In genomic region chr3:193836918-193837317, GRCh38 we compare ENCODE assay signal across 25 cellular contexts.
"Had no signal": no experiment of that assay in that cellular context is flagged by ENCODE, and none has a peak within 500 bp of the region (broad histone marks: within the 10 kb centered on the region; RNA-seq: fewer than 3 reads in every experiment).

No MANE protein-coding gene starts in this region.

- H3K27me3 ChIP-seq: ascending aorta, cardiac muscle cell, neural progenitor cell, upper lobe of left lung had no signal

- H3K27ac Mint-ChIP-seq: activated naive CD4-positive, alpha-beta T cell treated with anti-CD3 and anti-CD28 coated beads for 36 hours; activated naive CD8-positive, alpha-beta T cell treated with anti-CD3 and anti-CD28 coated beads, Interleukin-2, amount 10 ng/mL, durations not matched to agents 7 days and 5 days; activated T-helper 1 cell treated with anti-CD3 and anti-CD28 coated beads, Interleukin-12 subunit alpha, Interleukin-12 subunit beta, Interleukin-2, Interleukin-4 antibody, amounts not matched to agents 30 ng/mL and 10 ng/mL and 1 ng/mL, durations not matched to agents 14 hours and 24 hours and 36 hours; immature natural killer cell; memory B cell; natural killer cell; neural progenitor cell had no signal

- H3K4me1 Mint-ChIP-seq: activated naive CD8-positive, alpha-beta T cell treated with anti-CD3 and anti-CD28 coated beads, Interleukin-2, amount 10 ng/mL, durations not matched to agents 7 days and 5 days; immature natural killer cell; natural killer cell had no signal

- H3K9me3 ChIP-seq: ascending aorta, upper lobe of left lung had no signal

- DNase-seq: activated CD4-positive, alpha-beta T cell treated with anti-CD3 and anti-CD28 coated beads for 48 hours; activated CD4-positive, alpha-beta T cell treated with anti-CD3 and anti-CD28 coated beads, Interleukin-2, amount 50 U/mL, for 48 hours; activated CD4-positive, CD25-positive, alpha-beta regulatory T cell; activated CD8-positive, alpha-beta memory T cell treated with anti-CD3 and anti-CD28 coated beads for 24 hours; activated effector memory CD4-positive, alpha-beta T cell treated with anti-CD3 and anti-CD28 coated beads, Interleukin-2, amount 50 U/mL, for 16 hours; activated naive CD4-positive, alpha-beta T cell treated with anti-CD3 and anti-CD28 coated beads for 36 hours; activated naive CD8-positive, alpha-beta T cell treated with anti-CD3 and anti-CD28 coated beads, Interleukin-2, amount 10 ng/mL, durations not matched to agents 7 days and 5 days; cerebellar nuclear complex; head of caudate nucleus; hypothalamus; immature natural killer cell; natural killer cell; occipital lobe; right cardiac atrium; stimulated activated CD4-positive, alpha-beta T cell treated with anti-CD3 and anti-CD28 coated beads, Interleukin-2, amount 100 ng/mL, for 48 hours; stimulated activated naive CD8-positive, alpha-beta T cell treated with anti-CD3 and anti-CD28 coated beads, Interleukin-15, Interleukin-2, amounts not matched to agents 100 U/mL and 50 U/mL, for 24 hours; substantia nigra; upper lobe of left lung had no signal

- H3K27me3 Mint-ChIP-seq: memory B cell had no signal

- H2AFZ ChIP-seq: neural progenitor cell had no signal

- H3K36me3 ChIP-seq: ascending aorta, cardiac muscle cell, neural progenitor cell, upper lobe of left lung had no signal

- H3K4me3 ChIP-seq: ascending aorta, cardiac muscle cell, coronary artery, neural progenitor cell, upper lobe of left lung had no signal

- H3K4me1 ChIP-seq: ascending aorta, neural progenitor cell had no signal

- H3K27ac ChIP-seq: ascending aorta, cardiac muscle cell, coronary artery, neural progenitor cell, upper lobe of left lung had no signal

- H3K36me3 Mint-ChIP-seq: activated naive CD8-positive, alpha-beta T cell treated with anti-CD3 and anti-CD28 coated beads, Interleukin-2, amount 10 ng/mL, durations not matched to agents 7 days and 5 days; brain; immature natural killer cell; memory B cell; natural killer cell; neural progenitor cell had no signal

- H3K9me3 Mint-ChIP-seq: activated naive CD4-positive, alpha-beta T cell treated with anti-CD3 and anti-CD28 coated beads for 36 hours; activated naive CD8-positive, alpha-beta T cell treated with anti-CD3 and anti-CD28 coated beads, Interleukin-2, amount 10 ng/mL, durations not matched to agents 7 days and 5 days; activated T-helper 1 cell treated with anti-CD3 and anti-CD28 coated beads, Interleukin-12 subunit alpha, Interleukin-12 subunit beta, Interleukin-2, Interleukin-4 antibody, amounts not matched to agents 30 ng/mL and 10 ng/mL and 1 ng/mL, durations not matched to agents 14 hours and 24 hours and 36 hours; memory B cell; natural killer cell had no signal

- H3K4me2 ChIP-seq: neural progenitor cell had no signal

- H3K9ac ChIP-seq: neural progenitor cell had no signal

- H3K4me3 Mint-ChIP-seq: activated naive CD4-positive, alpha-beta T cell treated with anti-CD3 and anti-CD28 coated beads for 36 hours; activated naive CD8-positive, alpha-beta T cell treated with anti-CD3 and anti-CD28 coated beads, Interleukin-2, amount 10 ng/mL, durations not matched to agents 7 days and 5 days; activated T-helper 1 cell treated with anti-CD3 and anti-CD28 coated beads, Interleukin-12 subunit alpha, Interleukin-12 subunit beta, Interleukin-2, Interleukin-4 antibody, amounts not matched to agents 30 ng/mL and 10 ng/mL and 1 ng/mL, durations not matched to agents 14 hours and 24 hours and 36 hours; brain; immature natural killer cell; memory B cell; natural killer cell; neural progenitor cell had no signal
